Comparison of ENCODE assay signal across 26 cellular contexts in the genomic region with DNA sequence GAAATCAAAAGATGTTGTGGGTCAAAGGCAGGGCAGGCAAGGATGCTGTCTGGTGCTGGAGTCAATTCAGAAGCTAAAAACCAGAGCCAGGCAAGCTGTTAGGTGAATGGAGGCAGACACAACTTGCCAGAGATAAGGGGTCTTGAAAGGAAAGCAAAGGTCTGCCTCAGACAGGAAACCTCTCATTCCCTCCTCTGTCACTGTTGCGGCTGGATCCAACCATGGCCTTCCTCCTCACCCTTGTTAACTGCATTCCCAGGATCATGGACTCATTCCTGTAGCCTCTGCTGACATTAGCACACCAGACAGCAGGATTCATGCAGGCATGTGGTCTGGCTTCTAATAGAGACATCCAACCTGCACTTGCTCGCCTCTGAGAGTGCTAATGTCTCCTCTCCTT.
"Had no signal": no experiment of that assay in that cellular context is flagged by ENCODE, and none has a peak within 500 bp of the region (broad histone marks: within the 10 kb centered on the region; RNA-seq: fewer than 3 reads in every experiment).

No MANE protein-coding gene starts in this region.

- H3K9me3 ChIP-seq: prostate gland, stomach, thoracic aorta, transverse colon had no signal

- DNase-seq: central memory CD4-positive, alpha-beta T cell; effector CD4-positive, alpha-beta T cell; endodermal cell; erythroblast; foreskin melanocyte; immature natural killer cell; kidney; left colon; mammary epithelial cell; midbrain; occipital lobe; spleen; stimulated activated CD4-positive, alpha-beta T cell treated with anti-CD3 and anti-CD28 coated beads, Interleukin-15, amount 100 ng/mL, for 24 hours; stimulated activated CD4-positive, alpha-beta T cell treated with anti-CD3 and anti-CD28 coated beads, Interleukin-1b, Interleukin-23, amount 100 ng/mL, for 48 hours; stimulated activated CD4-positive, alpha-beta T cell treated with anti-CD3 and anti-CD28 coated beads, Interleukin-4, amount 100 ng/mL, for 24 hours; stimulated activated naive B cell treated with anti-CD40 and anti-IgM and Interleukin-4, amounts not matched to agents 10 μg/mL and 1 μg/mL and 100 μg/mL, for 72 hours; stomach; substantia nigra; transverse colon had no signal

- H3K36me3 ChIP-seq: neural progenitor cell, prostate gland, spleen, stomach, thoracic aorta, transverse colon had no signal

- H3K4me3 ChIP-seq: coronary artery, neural progenitor cell, prostate gland, spleen, stomach, thoracic aorta, transverse colon had no signal

- H3K27ac ChIP-seq: coronary artery, neural progenitor cell, parathyroid adenoma, prostate gland, spleen, stomach, thoracic aorta, transverse colon had no signal

- ATAC-seq: left colon; natural killer cell treated with Interleukin-12 subunit alpha and Interleukin-12 subunit beta and Interleukin-15 and Interleukin-18, amount 100 ng/mL, for 72 hours; sciatic nerve had no signal

- H3K4me1 ChIP-seq: neural progenitor cell, parathyroid adenoma, prostate gland, spleen, stomach, transverse colon had no signal

- H3K27me3 ChIP-seq: neural progenitor cell, spleen, stomach, transverse colon had no signal
